Comparison of ENCODE assay signal across 8 cellular contexts in genomic region chr19:42269518-42270345, GRCh38. TPM values are rescaled to one million over a fixed set of nuclear protein-coding genes. Genes with fewer than 3 reads are reported as not detected.
DNase-seq lines count a peak whose midpoint lies in the region; ATAC-seq and TF ChIP-seq lines count a peak whose summit lies in the region.

No MANE protein-coding gene starts in this region.

- H3K4me3 Mint-ChIP-seq in T-helper 1 cell treated with Interleukin-12 subunit alpha and Interleukin-12 subunit beta and Interleukin-4 antibody, amounts not matched to agents 30 μg/mL and 1 μg/mL, for 36 hours = no peak overlapping the region
- peak overlapping the region; percentile 90 for H3K4me3 Mint-ChIP-seq in activated naive CD8-positive, alpha-beta T cell

- H3K9me3 Mint-ChIP-seq in T-helper 1 cell treated with Interleukin-12 subunit alpha and Interleukin-12 subunit beta and Interleukin-4 antibody, amounts not matched to agents 30 μg/mL and 1 μg/mL, for 36 hours = no peaks in the 10 kb centered on the region
- H3K9me3 Mint-ChIP-seq in activated naive CD8-positive, alpha-beta T cell (ENCODE audit: low read depth) = no peaks in the 10 kb centered on the region

- no peaks in the 10 kb centered on the region for H3K27me3 ChIP-seq in stomach

- 21 to 32% (median 24%) methylated on average over 9 of the region's 9 CpGs for WGBS in stomach, 5 donors

- no peak for TF ChIP-seq CTCF in stomach (IDR thresholded peaks at IDR 0.05)

- no peak for TF ChIP-seq EP300 in stomach (IDR thresholded peaks at IDR 0.05)

- no peaks in the 10 kb centered on the region for H3K27me3 Mint-ChIP-seq in T-helper 1 cell treated with Interleukin-12 subunit alpha and Interleukin-12 subunit beta and Interleukin-4 antibody, amounts not matched to agents 30 μg/mL and 1 μg/mL, for 36 hours (ENCODE audit: low read depth)
- no peaks in the 10 kb centered on the region for H3K27me3 Mint-ChIP-seq in activated naive CD8-positive, alpha-beta T cell

- H3K4me1 ChIP-seq in stomach = peaks cover 23 to 53% (median 42%) of the 10 kb centered on the region in 4 donors

- H3K27ac Mint-ChIP-seq in T-helper 1 cell treated with Interleukin-12 subunit alpha and Interleukin-12 subunit beta and Interleukin-4 antibody, amounts not matched to agents 30 μg/mL and 1 μg/mL, for 36 hours = peak overlapping the region; percentile 99
- H3K27ac Mint-ChIP-seq in activated naive CD8-positive, alpha-beta T cell = peak overlapping the region; percentile 98

- no peak for TF ChIP-seq POLR2A in stomach (IDR thresholded peaks at IDR 0.05)

- peaks cover 30 to 34% (median 32%) of the 10 kb centered on the region in 4 donors for H3K36me3 ChIP-seq in stomach

- peak overlapping the region; percentile 84 to 99 (median 97) for H3K27ac ChIP-seq in stomach

- DNase-seq in T-helper 1 cell (no peak), stomach (no peak), HuH-7.5 (ENCODE audit: low spot score) (no peak)

- H3K9me3 ChIP-seq in iPS-18c (ENCODE audit: control insufficient read depth, insufficient read depth, low read length) (no peaks in the 10 kb centered on the region), stomach (no peaks in the 10 kb centered on the region)

- intact Hi-C loops in stomach (cut with DNase I; ENCODE audit: low total_unique reads) = no loop called here

- H3K4me1 Mint-ChIP-seq in T-helper 1 cell treated with Interleukin-12 subunit alpha and Interleukin-12 subunit beta and Interleukin-4 antibody, amounts not matched to agents 30 μg/mL and 1 μg/mL, for 36 hours (ENCODE audit: low read depth) = peaks cover 31% of the 10 kb centered on the region
- peaks cover 26% of the 10 kb centered on the region for H3K4me1 Mint-ChIP-seq in activated naive CD8-positive, alpha-beta T cell (ENCODE audit: low read depth)

- H3K4me3 ChIP-seq in iPS-18c (ENCODE audit: insufficient read depth, low read depth, low read length) = peak overlapping the region; percentile 46
- peak overlapping the region; percentile 61 to 73 (median 62) for H3K4me3 ChIP-seq in stomach

- no peak for ATAC-seq in HG02870 (IDR thresholded peaks at IDR 0.05; ENCODE audit: unreplicated experiment)
- no peak for ATAC-seq in HG03159 (IDR thresholded peaks at IDR 0.05; ENCODE audit: unreplicated experiment)

- peaks cover 12% of the 10 kb centered on the region for H3K36me3 Mint-ChIP-seq in T-helper 1 cell treated with Interleukin-12 subunit alpha and Interleukin-12 subunit beta and Interleukin-4 antibody, amounts not matched to agents 30 μg/mL and 1 μg/mL, for 36 hours (ENCODE audit: low read depth)
- peaks cover 3% of the 10 kb centered on the region for H3K36me3 Mint-ChIP-seq in activated naive CD8-positive, alpha-beta T cell

RNA-seq across cellular contexts. Expression of gene CIC, which starts 0.7 kb away (rescaled TPM):
- total RNA-seq in stomach = 10 to 100 TPM; 19.8 to 60.3 (median 39.1) TPM
- polyA plus RNA-seq in stomach = 10 to 100 TPM; 15.4 to 31.8 (median 21.5) TPM

RNA-seq across cellular contexts. Expression of gene ERF, which starts 14.8 kb away (rescaled TPM):
- 100 to 1,000 TPM in 1 of 5 donors, 10 to 100 TPM in 4; 11.6 to 118 (median 40.6) TPM for total RNA-seq in stomach
- 10 to 100 TPM; 12.9 to 36.5 (median 16.3) TPM for polyA plus RNA-seq in stomach

RNA-seq across cellular contexts. Expression of gene GSK3A, which starts 27.3 kb away (rescaled TPM):
- 10 to 100 TPM in 4 of 5 donors, 1 to 10 TPM in 1; 5.8 to 77.2 (median 22.6) TPM for total RNA-seq in stomach
- polyA plus RNA-seq in stomach = 10 to 100 TPM; 25.5 to 40.8 (median 35.0) TPM

RNA-seq across cellular contexts. Expression of gene PRR19, which starts 32.2 kb away (rescaled TPM):
- total RNA-seq in stomach = not detected
- under 1 TPM in 2 of 3 donors, not detected in 1; 0.68 to 0.98 TPM for polyA plus RNA-seq in stomach

RNA-seq across cellular contexts. Expression of gene PAFAH1B3, which starts 32.7 kb away (rescaled TPM):
- total RNA-seq in stomach = 10 to 100 TPM in 3 of 5 donors, 1 to 10 TPM in 1, not detected in 1; 7.5 to 58.1 (median 17.9) TPM
- polyA plus RNA-seq in stomach = 10 to 100 TPM; 33.4 to 37.1 (median 34.3) TPM
